ENCODE assay signal across 1 cellular context in the genomic region with DNA sequence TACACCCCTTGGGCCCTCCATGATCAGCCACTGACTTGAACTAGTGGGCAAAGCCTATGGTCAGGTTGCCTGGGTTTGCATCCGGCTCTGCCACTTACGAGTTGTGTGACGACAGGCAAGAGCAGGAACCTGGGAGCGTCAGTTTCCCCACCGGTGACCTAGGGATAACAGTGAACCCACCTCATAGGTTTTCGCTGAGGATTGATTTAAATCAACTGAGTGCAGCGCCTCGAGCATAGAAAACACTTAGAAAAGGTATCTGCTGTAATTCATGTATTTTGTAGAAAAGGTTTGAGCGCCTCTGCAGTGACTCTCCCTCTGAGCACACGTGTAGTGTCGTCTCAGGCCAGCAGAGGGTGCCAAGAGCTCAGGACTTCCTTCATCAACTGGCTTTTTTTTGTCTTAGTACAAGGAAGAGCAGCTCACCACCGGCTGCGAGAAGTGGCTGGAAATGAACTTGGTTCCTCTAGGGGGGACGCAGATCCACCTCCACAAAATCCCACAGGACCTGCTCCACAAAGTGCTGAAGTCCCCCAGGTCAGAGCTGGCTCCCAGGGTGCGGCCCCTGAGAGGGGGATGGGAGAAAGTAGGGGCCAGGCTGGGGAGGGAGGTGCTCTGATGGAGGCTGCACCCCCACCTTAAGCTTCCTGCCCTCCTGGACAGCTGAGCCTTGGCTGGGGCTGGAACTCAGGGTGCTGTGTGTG.
TF ChIP-seq lines count a peak whose summit lies in the region.

No MANE protein-coding gene starts in this region.

TF ChIP-seq in GM12878, 131 proteins besides CTCF, POLR2A, EP300 and RAD21 (continued from another document):
- TF ChIP-seq CREM (IDR thresholded peaks at IDR 0.05; ENCODE audit: low read depth) = peak; percentile 47; the same call in 1 of the 2 replicates
- no peak for TF ChIP-seq MXI1 (IDR thresholded peaks at IDR 0.05; ENCODE audit: low read depth, low read length)
- no peak for TF ChIP-seq RUNX3 (IDR thresholded peaks at IDR 0.05; ENCODE audit: low read length)
- no peak for TF ChIP-seq POLR2AphosphoS5 (IDR thresholded peaks at IDR 0.05; ENCODE audit: low read length)
- TF ChIP-seq SUPT20H (IDR thresholded peaks at IDR 0.05; ENCODE audit: borderline replicate concordance, control insufficient read depth, low read depth, low read length) = no peak
- TF ChIP-seq SREBF1 (IDR thresholded peaks at IDR 0.05; ENCODE audit: low read length) = no peak
- TF ChIP-seq, protein P1, sequence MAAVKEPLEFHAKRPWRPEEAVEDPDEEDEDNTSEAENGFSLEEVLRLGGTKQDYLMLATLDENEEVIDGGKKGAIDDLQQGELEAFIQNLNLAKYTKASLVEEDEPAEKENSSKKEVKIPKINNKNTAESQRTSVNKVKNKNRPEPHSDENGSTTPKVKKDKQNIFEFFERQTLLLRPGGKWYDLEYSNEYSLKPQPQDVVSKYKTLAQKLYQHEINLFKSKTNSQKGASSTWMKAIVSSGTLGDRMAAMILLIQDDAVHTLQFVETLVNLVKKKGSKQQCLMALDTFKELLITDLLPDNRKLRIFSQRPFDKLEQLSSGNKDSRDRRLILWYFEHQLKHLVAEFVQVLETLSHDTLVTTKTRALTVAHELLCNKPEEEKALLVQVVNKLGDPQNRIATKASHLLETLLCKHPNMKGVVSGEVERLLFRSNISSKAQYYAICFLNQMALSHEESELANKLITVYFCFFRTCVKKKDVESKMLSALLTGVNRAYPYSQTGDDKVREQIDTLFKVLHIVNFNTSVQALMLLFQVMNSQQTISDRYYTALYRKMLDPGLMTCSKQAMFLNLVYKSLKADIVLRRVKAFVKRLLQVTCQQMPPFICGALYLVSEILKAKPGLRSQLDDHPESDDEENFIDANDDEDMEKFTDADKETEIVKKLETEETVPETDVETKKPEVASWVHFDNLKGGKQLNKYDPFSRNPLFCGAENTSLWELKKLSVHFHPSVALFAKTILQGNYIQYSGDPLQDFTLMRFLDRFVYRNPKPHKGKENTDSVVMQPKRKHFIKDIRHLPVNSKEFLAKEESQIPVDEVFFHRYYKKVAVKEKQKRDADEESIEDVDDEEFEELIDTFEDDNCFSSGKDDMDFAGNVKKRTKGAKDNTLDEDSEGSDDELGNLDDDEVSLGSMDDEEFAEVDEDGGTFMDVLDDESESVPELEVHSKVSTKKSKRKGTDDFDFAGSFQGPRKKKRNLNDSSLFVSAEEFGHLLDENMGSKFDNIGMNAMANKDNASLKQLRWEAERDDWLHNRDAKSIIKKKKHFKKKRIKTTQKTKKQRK (IDR thresholded peaks at IDR 0.05; ENCODE audit: low read depth, low read length) = no peak
- TF ChIP-seq MTA2 (IDR thresholded peaks at IDR 0.05; ENCODE audit: low read depth) = no peak
- no peak for TF ChIP-seq KDM1A (IDR thresholded peaks at IDR 0.05; ENCODE audit: borderline replicate concordance)
- no peak for TF ChIP-seq YBX1 (IDR thresholded peaks at IDR 0.05)
- TF ChIP-seq SMC3 (IDR thresholded peaks at IDR 0.05; ENCODE audit: borderline replicate concordance, low read length) = peak; percentile 94
- no peak for TF ChIP-seq FOS (IDR thresholded peaks at IDR 0.05; ENCODE audit: borderline replicate concordance, extremely low read depth, insufficient read length)
- no peak for TF ChIP-seq CBFB (IDR thresholded peaks at IDR 0.05; ENCODE audit: low read depth)
- no peak for TF ChIP-seq RFX5 (IDR thresholded peaks at IDR 0.05; ENCODE audit: low read depth, low read length)
- TF ChIP-seq SUZ12 (IDR thresholded peaks at IDR 0.05; ENCODE audit: unreplicated experiment) = no peak
- TF ChIP-seq STAT1 (conservative IDR thresholded peaks at IDR 0.05) = no peak
- TF ChIP-seq, protein P2, sequence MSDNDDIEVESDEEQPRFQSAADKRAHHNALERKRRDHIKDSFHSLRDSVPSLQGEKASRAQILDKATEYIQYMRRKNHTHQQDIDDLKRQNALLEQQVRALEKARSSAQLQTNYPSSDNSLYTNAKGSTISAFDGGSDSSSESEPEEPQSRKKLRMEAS (IDR thresholded peaks at IDR 0.05; ENCODE audit: low read depth, low read length) = peak; percentile 73; the same call in 1 of the 2 replicates
- TF ChIP-seq MEF2B (IDR thresholded peaks at IDR 0.05; ENCODE audit: partially characterized antibody, poor library complexity, severe bottlenecking) = no peak
- TF ChIP-seq IRF4 (IDR thresholded peaks at IDR 0.05; ENCODE audit: low read depth, low read length) = no peak
- 0 out of 2 replicates have a peak, but pooled peaks have one; percentile 27 for TF ChIP-seq CREB1 (IDR thresholded peaks at IDR 0.05; ENCODE audit: low read depth)
- TF ChIP-seq, protein P3, sequence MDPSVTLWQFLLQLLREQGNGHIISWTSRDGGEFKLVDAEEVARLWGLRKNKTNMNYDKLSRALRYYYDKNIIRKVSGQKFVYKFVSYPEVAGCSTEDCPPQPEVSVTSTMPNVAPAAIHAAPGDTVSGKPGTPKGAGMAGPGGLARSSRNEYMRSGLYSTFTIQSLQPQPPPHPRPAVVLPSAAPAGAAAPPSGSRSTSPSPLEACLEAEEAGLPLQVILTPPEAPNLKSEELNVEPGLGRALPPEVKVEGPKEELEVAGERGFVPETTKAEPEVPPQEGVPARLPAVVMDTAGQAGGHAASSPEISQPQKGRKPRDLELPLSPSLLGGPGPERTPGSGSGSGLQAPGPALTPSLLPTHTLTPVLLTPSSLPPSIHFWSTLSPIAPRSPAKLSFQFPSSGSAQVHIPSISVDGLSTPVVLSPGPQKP (IDR thresholded peaks at IDR 0.05; ENCODE audit: low read depth, low read length) = peak; percentile 39; the same call in 1 of the 2 replicates
- no peak for TF ChIP-seq NR2C2 (IDR thresholded peaks at IDR 0.05; ENCODE audit: borderline replicate concordance, control insufficient read depth, insufficient read length, low read depth)
- peak; percentile 68 for TF ChIP-seq YY1 (IDR thresholded peaks at IDR 0.05; ENCODE audit: low read depth, low read length)
- TF ChIP-seq NBN (IDR thresholded peaks at IDR 0.05) = no peak
- no peak for TF ChIP-seq JUND (IDR thresholded peaks at IDR 0.05; ENCODE audit: low read depth, low read length)
- TF ChIP-seq CBX5 (IDR thresholded peaks at IDR 0.05; ENCODE audit: low read depth) = no peak
- 0 out of 2 replicates have a peak, but pooled peaks have one; percentile 53 for TF ChIP-seq RB1 (IDR thresholded peaks at IDR 0.05; ENCODE audit: borderline replicate concordance)
- TF ChIP-seq, protein P4, sequence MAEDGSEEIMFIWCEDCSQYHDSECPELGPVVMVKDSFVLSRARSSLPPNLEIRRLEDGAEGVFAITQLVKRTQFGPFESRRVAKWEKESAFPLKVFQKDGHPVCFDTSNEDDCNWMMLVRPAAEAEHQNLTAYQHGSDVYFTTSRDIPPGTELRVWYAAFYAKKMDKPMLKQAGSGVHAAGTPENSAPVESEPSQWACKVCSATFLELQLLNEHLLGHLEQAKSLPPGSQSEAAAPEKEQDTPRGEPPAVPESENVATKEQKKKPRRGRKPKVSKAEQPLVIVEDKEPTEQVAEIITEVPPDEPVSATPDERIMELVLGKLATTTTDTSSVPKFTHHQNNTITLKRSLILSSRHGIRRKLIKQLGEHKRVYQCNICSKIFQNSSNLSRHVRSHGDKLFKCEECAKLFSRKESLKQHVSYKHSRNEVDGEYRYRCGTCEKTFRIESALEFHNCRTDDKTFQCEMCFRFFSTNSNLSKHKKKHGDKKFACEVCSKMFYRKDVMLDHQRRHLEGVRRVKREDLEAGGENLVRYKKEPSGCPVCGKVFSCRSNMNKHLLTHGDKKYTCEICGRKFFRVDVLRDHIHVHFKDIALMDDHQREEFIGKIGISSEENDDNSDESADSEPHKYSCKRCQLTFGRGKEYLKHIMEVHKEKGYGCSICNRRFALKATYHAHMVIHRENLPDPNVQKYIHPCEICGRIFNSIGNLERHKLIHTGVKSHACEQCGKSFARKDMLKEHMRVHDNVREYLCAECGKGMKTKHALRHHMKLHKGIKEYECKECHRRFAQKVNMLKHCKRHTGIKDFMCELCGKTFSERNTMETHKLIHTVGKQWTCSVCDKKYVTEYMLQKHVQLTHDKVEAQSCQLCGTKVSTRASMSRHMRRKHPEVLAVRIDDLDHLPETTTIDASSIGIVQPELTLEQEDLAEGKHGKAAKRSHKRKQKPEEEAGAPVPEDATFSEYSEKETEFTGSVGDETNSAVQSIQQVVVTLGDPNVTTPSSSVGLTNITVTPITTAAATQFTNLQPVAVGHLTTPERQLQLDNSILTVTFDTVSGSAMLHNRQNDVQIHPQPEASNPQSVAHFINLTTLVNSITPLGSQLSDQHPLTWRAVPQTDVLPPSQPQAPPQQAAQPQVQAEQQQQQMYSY (CRISPR knock-in tag; IDR thresholded peaks at IDR 0.05) = no peak
- TF ChIP-seq, protein P5, sequence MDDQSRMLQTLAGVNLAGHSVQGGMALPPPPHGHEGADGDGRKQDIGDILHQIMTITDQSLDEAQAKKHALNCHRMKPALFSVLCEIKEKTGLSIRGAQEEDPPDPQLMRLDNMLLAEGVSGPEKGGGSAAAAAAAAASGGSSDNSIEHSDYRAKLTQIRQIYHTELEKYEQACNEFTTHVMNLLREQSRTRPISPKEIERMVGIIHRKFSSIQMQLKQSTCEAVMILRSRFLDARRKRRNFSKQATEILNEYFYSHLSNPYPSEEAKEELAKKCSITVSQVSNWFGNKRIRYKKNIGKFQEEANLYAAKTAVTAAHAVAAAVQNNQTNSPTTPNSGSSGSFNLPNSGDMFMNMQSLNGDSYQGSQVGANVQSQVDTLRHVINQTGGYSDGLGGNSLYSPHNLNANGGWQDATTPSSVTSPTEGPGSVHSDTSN (IDR thresholded peaks at IDR 0.05; ENCODE audit: insufficient replicate concordance, low read depth, low read length) = no peak
- TF ChIP-seq, protein P6, sequence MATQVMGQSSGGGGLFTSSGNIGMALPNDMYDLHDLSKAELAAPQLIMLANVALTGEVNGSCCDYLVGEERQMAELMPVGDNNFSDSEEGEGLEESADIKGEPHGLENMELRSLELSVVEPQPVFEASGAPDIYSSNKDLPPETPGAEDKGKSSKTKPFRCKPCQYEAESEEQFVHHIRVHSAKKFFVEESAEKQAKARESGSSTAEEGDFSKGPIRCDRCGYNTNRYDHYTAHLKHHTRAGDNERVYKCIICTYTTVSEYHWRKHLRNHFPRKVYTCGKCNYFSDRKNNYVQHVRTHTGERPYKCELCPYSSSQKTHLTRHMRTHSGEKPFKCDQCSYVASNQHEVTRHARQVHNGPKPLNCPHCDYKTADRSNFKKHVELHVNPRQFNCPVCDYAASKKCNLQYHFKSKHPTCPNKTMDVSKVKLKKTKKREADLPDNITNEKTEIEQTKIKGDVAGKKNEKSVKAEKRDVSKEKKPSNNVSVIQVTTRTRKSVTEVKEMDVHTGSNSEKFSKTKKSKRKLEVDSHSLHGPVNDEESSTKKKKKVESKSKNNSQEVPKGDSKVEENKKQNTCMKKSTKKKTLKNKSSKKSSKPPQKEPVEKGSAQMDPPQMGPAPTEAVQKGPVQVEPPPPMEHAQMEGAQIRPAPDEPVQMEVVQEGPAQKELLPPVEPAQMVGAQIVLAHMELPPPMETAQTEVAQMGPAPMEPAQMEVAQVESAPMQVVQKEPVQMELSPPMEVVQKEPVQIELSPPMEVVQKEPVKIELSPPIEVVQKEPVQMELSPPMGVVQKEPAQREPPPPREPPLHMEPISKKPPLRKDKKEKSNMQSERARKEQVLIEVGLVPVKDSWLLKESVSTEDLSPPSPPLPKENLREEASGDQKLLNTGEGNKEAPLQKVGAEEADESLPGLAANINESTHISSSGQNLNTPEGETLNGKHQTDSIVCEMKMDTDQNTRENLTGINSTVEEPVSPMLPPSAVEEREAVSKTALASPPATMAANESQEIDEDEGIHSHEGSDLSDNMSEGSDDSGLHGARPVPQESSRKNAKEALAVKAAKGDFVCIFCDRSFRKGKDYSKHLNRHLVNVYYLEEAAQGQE (IDR thresholded peaks at IDR 0.05; ENCODE audit: low read depth, low read length) = no peak
- no peak for TF ChIP-seq MYB (IDR thresholded peaks at IDR 0.05; ENCODE audit: borderline replicate concordance, low read depth, low read length)
- TF ChIP-seq NFIC (IDR thresholded peaks at IDR 0.05; ENCODE audit: low read depth, low read length) = no peak
- TF ChIP-seq IKZF1 (conservative IDR thresholded peaks at IDR 0.05) = no peak
- no peak for TF ChIP-seq BHLHE40 (IDR thresholded peaks at IDR 0.05; ENCODE audit: borderline replicate concordance in 1 of 2, low read depth in 2 of 2, low read length in 1 of 2)
- peak; percentile 75 for TF ChIP-seq ZNF384 (IDR thresholded peaks at IDR 0.05; ENCODE audit: borderline replicate concordance, low read depth, low read length)
- TF ChIP-seq, protein P7, sequence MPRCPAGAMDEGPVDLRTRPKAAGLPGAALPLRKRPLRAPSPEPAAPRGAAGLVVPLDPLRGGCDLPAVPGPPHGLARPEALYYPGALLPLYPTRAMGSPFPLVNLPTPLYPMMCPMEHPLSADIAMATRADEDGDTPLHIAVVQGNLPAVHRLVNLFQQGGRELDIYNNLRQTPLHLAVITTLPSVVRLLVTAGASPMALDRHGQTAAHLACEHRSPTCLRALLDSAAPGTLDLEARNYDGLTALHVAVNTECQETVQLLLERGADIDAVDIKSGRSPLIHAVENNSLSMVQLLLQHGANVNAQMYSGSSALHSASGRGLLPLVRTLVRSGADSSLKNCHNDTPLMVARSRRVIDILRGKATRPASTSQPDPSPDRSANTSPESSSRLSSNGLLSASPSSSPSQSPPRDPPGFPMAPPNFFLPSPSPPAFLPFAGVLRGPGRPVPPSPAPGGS (IDR thresholded peaks at IDR 0.05; ENCODE audit: borderline replicate concordance, insufficient read depth, low read depth, low read length, poor library complexity, severe bottlenecking) = no peak
